Comparison of ENCODE assay signal across 8 cellular contexts in genomic region chr4:120977435-120977997, GRCh38. TPM values are rescaled to one million over a fixed set of nuclear protein-coding genes. Genes with fewer than 3 reads are reported as not detected.
A peak's percentile ranks its signal among the peaks of the same experiment; 100 is the strongest.
DNase-seq lines count a peak whose midpoint lies in the region; ATAC-seq, FAIRE-seq and TF ChIP-seq lines count a peak whose summit lies in the region.

No MANE protein-coding gene starts in this region.

- no peaks in the 10 kb centered on the region for H3K9me2 ChIP-seq in Karpas-422 (replicated peaks; ENCODE audit: insufficient read depth, low read length)

- H3K27me3 ChIP-seq in Karpas-422 (ENCODE audit: low read length) (no peaks in the 10 kb centered on the region), left lung (no peaks in the 10 kb centered on the region)

- peak; percentile 6 for DNase-seq in activated CD4-positive, alpha-beta T cell treated with anti-CD3 and anti-CD28 coated beads for 48 hours
- DNase-seq in activated CD4-positive, alpha-beta T cell treated with anti-CD3 and anti-CD28 coated beads, Interleukin-2, amount 50 U/mL, for 4 hours: no peak
- peak; percentile 87 for DNase-seq in Karpas-422
- peak; percentile 70 for DNase-seq in amniotic epithelial cell (ENCODE audit: low read depth)
- no peak for DNase-seq in left lung
- no peak for DNase-seq in NCI-H2227 (lab: John Stamatoyannopoulos, UW; ENCODE audit: unreplicated experiment)
- no peak for DNase-seq in GM12892 (ENCODE audit: insufficient read length)

- H3K27ac ChIP-seq in Karpas-422 (ENCODE audit: low read length): no peak overlapping the region
- H3K27ac ChIP-seq in left lung: no peak overlapping the region

- peak; percentile 28 to 45 for TF ChIP-seq CTCF in left lung (IDR thresholded peaks at IDR 0.05)

- ATAC-seq in GM21723 (IDR thresholded peaks at IDR 0.05; ENCODE audit: unreplicated experiment) (peak; percentile 81), left lung (peak; percentile 91)

- H4K20me1 ChIP-seq in Karpas-422 (ENCODE audit: insufficient read depth, low read depth, low read length): no peaks in the 10 kb centered on the region

- H3K36me3 ChIP-seq in Karpas-422 (ENCODE audit: insufficient read depth, low read length) (no peaks in the 10 kb centered on the region), left lung (no peaks in the 10 kb centered on the region)

- H3K9me3 ChIP-seq in Karpas-422 (ENCODE audit: low read length) (no peaks in the 10 kb centered on the region), left lung (no peaks in the 10 kb centered on the region)

- H3K79me2 ChIP-seq in Karpas-422 (ENCODE audit: low read length): no peaks in the 10 kb centered on the region

- intact Hi-C loops in left lung (cut with DNase I): no loop called here

- no peak for TF ChIP-seq POLR2A in GM12892 (IDR thresholded peaks at IDR 0.05; ENCODE audit: low read depth, low read length)

- H3K4me1 ChIP-seq in Karpas-422 (ENCODE audit: low read length): no peaks in the 10 kb centered on the region
- H3K4me1 ChIP-seq in left lung: no peaks in the 10 kb centered on the region

- H3K4me3 ChIP-seq in Karpas-422 (ENCODE audit: low read length): no peak overlapping the region
- no peak overlapping the region for H3K4me3 ChIP-seq in left lung

- no peak for FAIRE-seq in GM12892 (lab: Jason Lieb, UNC)

- no peak overlapping the region for H3K4me2 ChIP-seq in Karpas-422 (ENCODE audit: low read depth, low read length, poor library complexity, severe bottlenecking)

- H3K9ac ChIP-seq in Karpas-422 (ENCODE audit: low read length): no peak overlapping the region

- no peak overlapping the region for H2AFZ ChIP-seq in Karpas-422 (ENCODE audit: low read length)

RNA-seq across cellular contexts. Expression of gene PRDM5, which starts 55.0 kb away (rescaled TPM):
- 1.4 TPM in 1 of 2 replicates, not detected in the other for total RNA-seq in Karpas-422 (2014; rRNA removed; shearing (Covaris generic); ENCODE audit: low replicate concordance)
- 10 to 100 TPM; 12.1 to 13.8 TPM for total RNA-seq in left lung
- polyA plus RNA-seq in GM12892 (2012; ENCODE audit: missing spikeins): not detected

Comparison
In these comparisons a context has a peak if more than half of its experiments do, and no peak if none do; other contexts are left out.
1. DNase-seq: peak in activated CD4-positive, alpha-beta T cell treated with anti-CD3 and anti-CD28 coated beads for 48 hours (single experiment), Karpas-422 (single experiment) and amniotic epithelial cell (single experiment); none in activated CD4-positive, alpha-beta T cell treated with anti-CD3 and anti-CD28 coated beads, Interleukin-2, amount 50 U/mL, for 4 hours (0 of 2), left lung (0 of 2), NCI-H2227 (single experiment) and GM12892 (single experiment).